ENCODE assay signal across 14 cellular contexts in genomic region chr2:45851111-45851510, GRCh38.
"Had no signal": no experiment of that assay in that cellular context is flagged by ENCODE, and none has a peak within 500 bp of the region (broad histone marks: within the 10 kb centered on the region; RNA-seq: fewer than 3 reads in every experiment).

No MANE protein-coding gene starts in this region.

- DNase-seq: activated CD4-positive, alpha-beta T cell treated with anti-CD3 and anti-CD28 coated beads, Interleukin-2, amount 10 ng/mL, durations not matched to agents 24 days and 14 days; activated gamma-delta T cell; activated T-cell treated with anti-CD3 and anti-CD28 coated beads, Interleukin-2, amount 50 U/mL, for 24 hours; amygdala; endodermal cell; left colon; naive B cell; posterior cingulate gyrus had no signal

- H3K36me3 ChIP-seq: brain microvascular endothelial cell, neutrophil, right atrium auricular region had no signal

- H3K4me2 ChIP-seq: smooth muscle cell had no signal

- H3K27ac ChIP-seq: brain microvascular endothelial cell, neutrophil, tibial nerve had no signal

- H3K27me3 ChIP-seq: brain microvascular endothelial cell, neutrophil, right atrium auricular region, tibial nerve had no signal

- H3K9me3 ChIP-seq: neutrophil, right atrium auricular region, tibial nerve had no signal

- H3K4me3 ChIP-seq: lung, right atrium auricular region, smooth muscle cell, tibial nerve had no signal
